In the genomic region with DNA sequence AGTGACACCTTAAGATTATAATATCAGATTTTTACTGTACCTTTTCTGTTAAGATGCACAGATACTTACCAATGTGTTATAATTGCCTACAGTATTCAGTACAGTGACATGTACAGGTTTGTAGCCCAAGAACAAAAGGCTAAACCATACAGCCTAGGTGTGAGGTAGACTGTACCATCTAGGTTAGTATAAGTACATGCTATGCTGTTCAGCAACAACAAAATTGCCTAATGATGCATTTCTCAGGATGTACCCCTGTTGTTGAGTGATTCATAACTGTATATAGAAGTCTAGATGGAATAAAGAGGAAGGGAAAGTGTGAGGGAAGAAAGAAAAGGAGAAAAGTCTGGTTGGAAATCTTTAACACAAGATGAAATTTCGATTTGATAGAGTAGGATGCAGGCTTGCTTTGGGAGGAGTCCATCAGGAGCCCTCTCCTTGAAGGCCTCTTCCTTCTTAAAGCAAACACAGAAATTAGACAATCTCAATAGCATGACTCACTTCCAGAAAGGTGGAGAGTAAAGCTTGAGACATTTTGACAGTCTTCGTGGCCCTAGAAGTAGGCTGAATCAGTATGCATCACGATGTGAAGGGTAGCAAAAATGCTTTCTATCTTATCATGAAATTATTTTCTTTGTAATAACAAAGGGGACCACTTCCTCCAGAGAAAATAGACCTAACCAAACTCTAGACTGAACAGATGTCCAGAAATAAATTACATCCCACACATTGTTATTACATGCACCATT, we compare ENCODE assay signal across 17 cellular contexts.
DNase-seq lines count a peak whose midpoint lies in the region; ATAC-seq and TF ChIP-seq lines count a peak whose summit lies in the region.
"Had no signal": no experiment of that assay in that cellular context is flagged by ENCODE, and none has a peak within 500 bp of the region (broad histone marks: within the 10 kb centered on the region; RNA-seq: fewer than 3 reads in every experiment).

No MANE protein-coding gene starts in this region.

- 21 to 26% methylated on average over 3 of the region's 3 CpGs for WGBS in aorta, 2 donors

- TF ChIP-seq CTCF in AG04450 (IDR thresholded peaks at IDR 0.05; ENCODE audit: low read depth, low read length): no peak

- H3K9me3 ChIP-seq in AG04450 (ENCODE audit: control insufficient read depth, insufficient read depth, low read length) (no peaks in the 10 kb centered on the region), aorta (ENCODE audit: control insufficient read depth, low read length) (no peaks in the 10 kb centered on the region)
- H3K9me3 ChIP-seq: tibial artery had no signal

- POLR2A ChIA-PET in AG04450 (lab: Yijun Ruan, JAX): no interaction called here

- no peaks in the 10 kb centered on the region for H3K36me3 ChIP-seq in aorta (ENCODE audit: control insufficient read depth in 1 of 2, insufficient read depth in 2 of 2, low read length in 1 of 2)
- H3K36me3 ChIP-seq: tibial artery had no signal

- intact Hi-C loops in aorta (cut with DNase I): no loop called here

- DNase-seq in AG04450 (ENCODE audit: low read depth, low spot score): peak; percentile 53
- DNase-seq in NCI-H69 (lab: John Stamatoyannopoulos, UW): peak; percentile 36
- DNase-seq in fibroblast of peridontal ligament (ENCODE audit: extremely low read depth): peak; percentile 19
- no peak for DNase-seq in NCI-H526 treated with DMSO at 0.1 percent for 48 hours (lab: John Stamatoyannopoulos, UW)
- DNase-seq in aorta: no peak
- no peak for DNase-seq in central memory CD4-positive, alpha-beta T cell
- DNase-seq: activated T-cell treated with anti-CD3 and anti-CD28 coated beads, Interleukin-2, amount 50 U/mL, for 72 hours; mesendoderm; NCI-H1930; RPMI8226; tibial artery had no signal

- no peaks in the 10 kb centered on the region for H3K27me3 ChIP-seq in AG04450 (ENCODE audit: control insufficient read depth, insufficient read depth, low read length)
- no peaks in the 10 kb centered on the region for H3K27me3 ChIP-seq in aorta (ENCODE audit: control insufficient read depth in 1 of 2, insufficient read depth in 2 of 2, low read length in 1 of 2)
- H3K27me3 ChIP-seq: hepatocyte, tibial artery had no signal

- CTCF ChIA-PET in AG04450 (lab: Charles Lee): no interaction called here

- peak; percentile 37 for ATAC-seq in GM21619 (IDR thresholded peaks at IDR 0.05; ENCODE audit: unreplicated experiment)
- ATAC-seq in aorta (ENCODE audit: low FRiP score): no peak
- ATAC-seq in GM19452 (IDR thresholded peaks at IDR 0.05; ENCODE audit: unreplicated experiment): no peak
- ATAC-seq: activated T-cell treated with anti-CD3 and anti-CD28 coated beads, Interleukin-2, amount 50 U/mL, for 72 hours; WTC11 had no signal

- peak overlapping the region; percentile 66 for H3K27ac ChIP-seq in AG04450 (ENCODE audit: low read depth, low read length)
- H3K27ac ChIP-seq in aorta (ENCODE audit: low read depth in 1 of 2, low read length in 2 of 2): no peak overlapping the region
- H3K27ac ChIP-seq: C4-2B, hepatocyte, HL-60, tibial artery had no signal

- H3K4me3 ChIP-seq in AG04450 (ENCODE audit: low read depth, low read length) (no peak overlapping the region), aorta (ENCODE audit: low read length in 2 of 2) (no peak overlapping the region)
- H3K4me3 ChIP-seq: hepatocyte, tibial artery had no signal

- H3K4me1 ChIP-seq in aorta (ENCODE audit: control insufficient read depth in 1 of 2, insufficient read depth in 2 of 2, low read length in 2 of 2): no peaks in the 10 kb centered on the region
- H3K4me1 ChIP-seq: tibial artery had no signal

Comparison
In these comparisons a context has a peak if more than half of its experiments do, and no peak if none do; other contexts are left out.
1. DNase-seq: peak in AG04450 (single experiment), NCI-H69 (single experiment) and fibroblast of peridontal ligament (single experiment); none in NCI-H526 treated with DMSO at 0.1 percent for 48 hours (single experiment), aorta (0 of 2) and central memory CD4-positive, alpha-beta T cell (single experiment).